8 cellular contexts compared by ENCODE assay signal in genomic region chr2:200812122-200813022, GRCh38. TPM values are rescaled to one million over a fixed set of nuclear protein-coding genes. Genes with fewer than 3 reads are reported as not detected.
A peak's percentile ranks its signal among the peaks of the same experiment; 100 is the strongest.
DNase-seq lines count a peak whose midpoint lies in the region; ATAC-seq and TF ChIP-seq lines count a peak whose summit lies in the region.

No MANE protein-coding gene starts in this region.

- no peak overlapping the region for H2BK12ac ChIP-seq in neuronal stem cell (ENCODE audit: low read length)

- no peak overlapping the region for H2BK120ac ChIP-seq in neuronal stem cell (ENCODE audit: low read depth, low read length)

- no CpG with 5 or more reads among the region's 70 CpGs for WGBS in neuronal stem cell (ENCODE audit: extremely low coverage in 2 of 2, insufficient read length in 2 of 2, insufficient replicate concordance in 1 of 2), 2 donors

- no peak overlapping the region for H4K91ac ChIP-seq in neuronal stem cell (ENCODE audit: low read depth, low read length, poor library complexity)

- H3K18ac ChIP-seq in neuronal stem cell (ENCODE audit: low read length) = peak overlapping the region; percentile 94

- peaks cover 35% of the 10 kb centered on the region for H3K4me1 ChIP-seq in CD4-positive, CD25-positive, alpha-beta regulatory T cell (ENCODE audit: control insufficient read depth, insufficient read depth, low read length, poor library complexity, severe bottlenecking)
- H3K4me1 ChIP-seq in foreskin keratinocyte (peaks cover 16% of the 10 kb centered on the region), neuronal stem cell (ENCODE audit: control insufficient read depth in 2 of 2, insufficient read depth in 1 of 2, low read depth in 1 of 2, low read length in 2 of 2) (peaks cover 4 to 10% of the 10 kb centered on the region in 2 donors)

- H3K4me2 ChIP-seq in neuronal stem cell (ENCODE audit: insufficient read depth, low read length, poor library complexity, severe bottlenecking) = peak overlapping the region; percentile 60

- H2AFZ ChIP-seq in neuronal stem cell (ENCODE audit: low read length) = peak overlapping the region; percentile 98

- H3K27ac Mint-ChIP-seq in CD4-positive, CD25-positive, alpha-beta regulatory T cell = peak overlapping the region; percentile 96 to 100 (median 99)

- DNase-seq in CD4-positive, CD25-positive, alpha-beta regulatory T cell = peak in 2 of 3 donors; percentile 61 to 79
- peak; percentile 12 for DNase-seq in GM19240 (ENCODE audit: insufficient read length, low spot score)
- peak; percentile 72 for DNase-seq in RKO (ENCODE audit: low spot score)
- peak; percentile 68 for DNase-seq in activated gamma-delta T cell treated with Interleukin-2 at 50 U/mL for 16 hours
- DNase-seq in foreskin keratinocyte = peak; percentile 19 to 49
- peak; percentile 52 for DNase-seq in neuronal stem cell (ENCODE audit: low spot score)
- DNase-seq in substantia nigra (lab: John Stamatoyannopoulos, UW) = peak in 46 of 49 donors; percentile 7 to 74 (median 45)

- H3K36me3 ChIP-seq in CD4-positive, CD25-positive, alpha-beta regulatory T cell (ENCODE audit: control insufficient read depth, insufficient read depth, low read length) = peaks cover 42% of the 10 kb centered on the region
- peaks cover 20 to 46% of the 10 kb centered on the region in 2 donors for H3K36me3 ChIP-seq in neuronal stem cell (replicated peaks in 1 of 2; ENCODE audit: control insufficient read depth in 2 of 2, insufficient read depth in 2 of 2, low read length in 2 of 2)

- peaks cover 5% of the 10 kb centered on the region for H3K27me3 Mint-ChIP-seq in CD4-positive, CD25-positive, alpha-beta regulatory T cell

- H3K9me3 Mint-ChIP-seq in CD4-positive, CD25-positive, alpha-beta regulatory T cell = no peaks in the 10 kb centered on the region

- ATAC-seq in CD4-positive, CD25-positive, alpha-beta regulatory T cell (ENCODE audit: low read depth in 2 of 2) = peak; percentile 31 to 38
- ATAC-seq in HG03442 (IDR thresholded peaks at IDR 0.05; ENCODE audit: unreplicated experiment) (peak; percentile 28), foreskin keratinocyte (peak; percentile 57)

- H3K9me3 ChIP-seq in CD4-positive, CD25-positive, alpha-beta regulatory T cell (ENCODE audit: control insufficient read depth in 2 of 2, low read length in 2 of 2) = no peaks in the 10 kb centered on the region
- H3K9me3 ChIP-seq in neuronal stem cell (replicated peaks in 1 of 2; ENCODE audit: control insufficient read depth in 2 of 2, insufficient read depth in 1 of 2, low read depth in 1 of 2, low read length in 2 of 2) = no peaks in the 10 kb centered on the region

- peaks cover 27% of the 10 kb centered on the region for H3K36me3 Mint-ChIP-seq in CD4-positive, CD25-positive, alpha-beta regulatory T cell

- H2AK5ac ChIP-seq in neuronal stem cell (ENCODE audit: low read depth, low read length) = peak overlapping the region; percentile 97

- H2BK15ac ChIP-seq in neuronal stem cell (ENCODE audit: low read length) = no peak overlapping the region

- H3K4ac ChIP-seq in neuronal stem cell (ENCODE audit: low read length) = no peak overlapping the region

- peak overlapping the region; percentile 100 for H3K9ac ChIP-seq in neuronal stem cell (ENCODE audit: low read depth, low read length, poor library complexity)

- no peak overlapping the region for H4K8ac ChIP-seq in neuronal stem cell (ENCODE audit: low read depth, low read length)

- peak; percentile 78 for TF ChIP-seq CTCF in foreskin keratinocyte (conservative IDR thresholded peaks at IDR 0.05)

- H3K79me1 ChIP-seq in neuronal stem cell (ENCODE audit: low read depth, low read length) = peaks cover 2% of the 10 kb centered on the region

- H3K14ac ChIP-seq in neuronal stem cell (ENCODE audit: low read length) = no peak overlapping the region

- H3K4me1 Mint-ChIP-seq in CD4-positive, CD25-positive, alpha-beta regulatory T cell = peaks cover 18 to 56% (median 43%) of the 10 kb centered on the region in 4 donors

- H3K4me3 ChIP-seq in CD4-positive, CD25-positive, alpha-beta regulatory T cell (ENCODE audit: low read depth, low read length) = peak overlapping the region; percentile 81
- peak overlapping the region; percentile 62 to 99 for H3K4me3 ChIP-seq in neuronal stem cell (ENCODE audit: low read length in 2 of 2)

- no peaks in the 10 kb centered on the region for H3K27me3 ChIP-seq in CD4-positive, CD25-positive, alpha-beta regulatory T cell (ENCODE audit: control insufficient read depth, insufficient read depth, low read length)
- no peaks in the 10 kb centered on the region for H3K27me3 ChIP-seq in foreskin keratinocyte
- H3K27me3 ChIP-seq in neuronal stem cell (ENCODE audit: control insufficient read depth in 3 of 3, insufficient read depth in 3 of 3, low read depth in 1 of 3, low read length in 3 of 3) = no peaks in the 10 kb centered on the region

- H3K27ac ChIP-seq in CD4-positive, CD25-positive, alpha-beta regulatory T cell (ENCODE audit: insufficient read depth, low read length, poor library complexity, severe bottlenecking) = peak overlapping the region; percentile 98
- H3K27ac ChIP-seq in foreskin keratinocyte (peak overlapping the region; percentile 99), neuronal stem cell (replicated peaks; ENCODE audit: low read length) (peak overlapping the region; percentile 65), substantia nigra (ENCODE audit: low read depth, low read length, poor library complexity, severe bottlenecking) (peak overlapping the region; percentile 98)

- H3K4me3 Mint-ChIP-seq in CD4-positive, CD25-positive, alpha-beta regulatory T cell = peak overlapping the region; percentile 88 to 100 (median 99)

- H2BK5ac ChIP-seq in neuronal stem cell (ENCODE audit: low read length) = peak overlapping the region; percentile 85

- peak overlapping the region; percentile 97 for H3K23ac ChIP-seq in neuronal stem cell (ENCODE audit: low read depth, low read length, poor library complexity)

RNA-seq across cellular contexts. Expression of gene BZW1, which starts 0.7 kb away (rescaled TPM):
- total RNA-seq in CD4-positive, CD25-positive, alpha-beta regulatory T cell = 261 TPM
- polyA plus RNA-seq in CD4-positive, CD25-positive, alpha-beta regulatory T cell = 100 to 1,000 TPM; 181 to 253 (median 221) TPM
- 389 and 399 TPM in 2 replicates for total RNA-seq in foreskin keratinocyte
- 97.3 and 119 TPM in 2 replicates for polyA plus RNA-seq in foreskin keratinocyte
- 167 TPM for polyA plus RNA-seq in neuronal stem cell (2013, experiment 1 of 2)
- polyA plus RNA-seq in neuronal stem cell (2013, experiment 2 of 2) = 170 TPM

RNA-seq across cellular contexts. Expression of gene CLK1, which starts 52.1 kb away (rescaled TPM):
- total RNA-seq in CD4-positive, CD25-positive, alpha-beta regulatory T cell = 1,274 TPM
- polyA plus RNA-seq in CD4-positive, CD25-positive, alpha-beta regulatory T cell = 10 to 100 TPM; 36.5 to 54.5 (median 42.3) TPM
- 34.9 and 39.6 TPM in 2 replicates for total RNA-seq in foreskin keratinocyte
- 25.4 and 30.9 TPM in 2 replicates for polyA plus RNA-seq in foreskin keratinocyte
- 72.0 TPM for polyA plus RNA-seq in neuronal stem cell (2013, experiment 1 of 2)
- 71.3 TPM for polyA plus RNA-seq in neuronal stem cell (2013, experiment 2 of 2)

Comparison
In these comparisons a context has a peak if more than half of its experiments do, and no peak if none do; other contexts are left out.
1. Peak in every context shown above with its lines: DNase-seq, ATAC-seq, H3K4me3 ChIP-seq and H3K27ac ChIP-seq.
2. DNase-seq: peak in every context shown above with its lines; median percentile 72 in RKO; 70 in CD4-positive, CD25-positive, alpha-beta regulatory T cell; 68 in activated gamma-delta T cell treated with Interleukin-2 at 50 U/mL for 16 hours; 52 in neuronal stem cell; 45 in substantia nigra; 34 in foreskin keratinocyte; 12 in GM19240.
3. RNA of gene CLK1, which starts 52.1 kb away (total RNA-seq): 1,274 TPM in CD4-positive, CD25-positive, alpha-beta regulatory T cell (single experiment); 34.9 to 39.6 TPM in foreskin keratinocyte; every median in the first group is over 10 times any median in the second.